In the genomic region with DNA sequence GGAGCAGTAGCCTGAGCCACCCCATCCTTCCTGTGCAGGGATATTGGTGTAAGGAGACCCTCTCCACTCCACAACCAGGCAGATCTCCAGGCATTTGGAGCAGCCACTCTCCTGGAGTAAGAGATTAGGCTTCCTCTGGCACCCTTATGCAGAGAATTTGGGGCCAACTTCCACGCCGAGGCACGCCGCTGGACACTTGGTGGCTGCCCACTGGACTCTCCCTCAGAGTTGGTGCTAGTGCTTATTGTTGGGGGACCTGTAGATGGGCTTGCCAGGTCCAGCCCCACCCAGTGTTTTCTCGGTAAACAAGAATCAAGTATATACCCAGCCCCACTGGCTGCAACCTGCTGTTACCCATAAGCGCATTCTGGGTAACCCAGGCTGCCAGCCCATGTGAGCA, we compare ENCODE assay signal across 11 cellular contexts. TPM values are rescaled to one million over a fixed set of nuclear protein-coding genes. Genes with fewer than 3 reads are reported as not detected.
DNase-seq lines count a peak whose midpoint lies in the region; ATAC-seq lines count a peak whose summit lies in the region.
"Not testable (repeated sequence)": the region's sequence is repeated elsewhere in the genome, so short reads cannot be mapped to it uniquely, and the experiment has no call there.
"Had no signal": no experiment of that assay in that cellular context is flagged by ENCODE, and none has a peak within 500 bp of the region (broad histone marks: within the 10 kb centered on the region; RNA-seq: fewer than 3 reads in every experiment).

No MANE protein-coding gene starts in this region.

- not testable (repeated sequence) for H3K27me3 ChIP-seq in aorta (ENCODE audit: control insufficient read depth in 1 of 2, insufficient read depth in 2 of 2, low read length in 1 of 2)

- H3K4me3 Mint-ChIP-seq in activated CD8-positive, alpha-beta memory T cell treated with anti-CD3 and anti-CD28 coated beads, Interleukin-2, amount 10 ng/mL, durations not matched to agents 7 days and 5 days; memory B cell: not testable (repeated sequence)

- H3K9me3 ChIP-seq in aorta (ENCODE audit: control insufficient read depth, low read length), result not testable (repeated sequence)

- H3K27ac Mint-ChIP-seq in activated CD8-positive, alpha-beta memory T cell treated with anti-CD3 and anti-CD28 coated beads, Interleukin-2, amount 10 ng/mL, durations not matched to agents 7 days and 5 days; memory B cell: not testable (repeated sequence)

- H3K9me3 Mint-ChIP-seq in activated CD8-positive, alpha-beta memory T cell treated with anti-CD3 and anti-CD28 coated beads, Interleukin-2, amount 10 ng/mL, durations not matched to agents 7 days and 5 days (ENCODE audit: low read depth); memory B cell: not testable (repeated sequence)

- H3K4me3 ChIP-seq in aorta (ENCODE audit: low read length in 2 of 2), result not testable (repeated sequence)

- H3K36me3 Mint-ChIP-seq in activated CD8-positive, alpha-beta memory T cell treated with anti-CD3 and anti-CD28 coated beads, Interleukin-2, amount 10 ng/mL, durations not matched to agents 7 days and 5 days; memory B cell: not testable (repeated sequence)

- DNase-seq in activated CD8-positive, alpha-beta memory T cell treated with anti-CD3 and anti-CD28 coated beads, Interleukin-2, amount 10 ng/mL, durations not matched to agents 7 days and 5 days; memory B cell (ENCODE audit: low spot score in 2 of 2); aorta: not testable (repeated sequence)

- not testable (repeated sequence) for H3K27ac ChIP-seq in aorta (ENCODE audit: low read depth in 1 of 2, low read length in 2 of 2)

- H3K27me3 Mint-ChIP-seq in activated CD8-positive, alpha-beta memory T cell treated with anti-CD3 and anti-CD28 coated beads, Interleukin-2, amount 10 ng/mL, durations not matched to agents 7 days and 5 days; memory B cell: not testable (repeated sequence)

- H3K36me3 ChIP-seq in aorta (ENCODE audit: control insufficient read depth in 1 of 2, insufficient read depth in 2 of 2, low read length in 1 of 2), result not testable (repeated sequence)

- CTCF ChIA-PET in activated CD8-positive, alpha-beta memory T cell treated with anti-CD3 and anti-CD28 coated beads, Interleukin-2, amount 10 ng/mL, durations not matched to agents 7 days and 5 days (lab: Charles Lee), result interaction anchor here (0.7 kb wide), 1 partner anchor 16 kb away, joined by 3 read pairs; no protein-coding TSS in a partner anchor

- ATAC-seq in GM18511 (IDR thresholded peaks at IDR 0.05; ENCODE audit: unreplicated experiment) (peak; percentile 69), GM19463 (IDR thresholded peaks at IDR 0.05; ENCODE audit: unreplicated experiment) (peak; percentile 68), GM21723 (IDR thresholded peaks at IDR 0.05; ENCODE audit: unreplicated experiment) (peak; percentile 57), HG02852 (IDR thresholded peaks at IDR 0.05; ENCODE audit: unreplicated experiment) (peak; percentile 48), HG03442 (IDR thresholded peaks at IDR 0.05; ENCODE audit: unreplicated experiment) (peak; percentile 60), memory B cell (ENCODE audit: low read depth) (peak; percentile 47), aorta (ENCODE audit: low FRiP score) (peak; percentile 29)
- ATAC-seq in activated CD8-positive, alpha-beta memory T cell treated with anti-CD3 and anti-CD28 coated beads, Interleukin-2, amount 10 ng/mL, durations not matched to agents 7 days and 5 days, result peak; percentile 16

- intact Hi-C loops in aorta (cut with DNase I), result not testable (repeated sequence)

- not testable (repeated sequence) for H3K4me1 Mint-ChIP-seq in activated CD8-positive, alpha-beta memory T cell treated with anti-CD3 and anti-CD28 coated beads, Interleukin-2, amount 10 ng/mL, durations not matched to agents 7 days and 5 days; memory B cell

- 84 to 88% methylated on average over 6 of the region's 6 CpGs for WGBS in aorta, 2 donors

- not testable (repeated sequence) for H3K4me1 ChIP-seq in aorta (ENCODE audit: control insufficient read depth in 1 of 2, insufficient read depth in 2 of 2, low read length in 2 of 2)

RNA-seq across cellular contexts. Expression of gene CTAGE9, which starts 4.8 kb away (rescaled TPM):
- total RNA-seq in activated CD8-positive, alpha-beta memory T cell treated with anti-CD3 and anti-CD28 coated beads, Interleukin-2, amount 10 ng/mL, durations not matched to agents 7 days and 5 days, result not detected
- not detected for total RNA-seq in aorta
- not detected for polyA plus RNA-seq in aorta
- total RNA-seq: A673, H4, HFFc6 had no signal

RNA-seq across cellular contexts. Expression of gene OR2A4, which starts 14.4 kb away (rescaled TPM):
- not detected for total RNA-seq in activated CD8-positive, alpha-beta memory T cell treated with anti-CD3 and anti-CD28 coated beads, Interleukin-2, amount 10 ng/mL, durations not matched to agents 7 days and 5 days
- total RNA-seq in aorta, result not detected
- 1 to 10 TPM in 1 of 2 donors, not detected in 1; 1.0 TPM for polyA plus RNA-seq in aorta
- total RNA-seq: A673, H4, HFFc6 had no signal

Comparison
In these comparisons a context has a peak if more than half of its experiments do, and no peak if none do; other contexts are left out.
1. ATAC-seq: peak in every context shown above with its lines; median percentile 69 in GM18511; 68 in GM19463; 60 in HG03442; 57 in GM21723; 48 in HG02852; 47 in memory B cell; 29 in aorta; 16 in activated CD8-positive, alpha-beta memory T cell treated with anti-CD3 and anti-CD28 coated beads, Interleukin-2, amount 10 ng/mL, durations not matched to agents 7 days and 5 days.